In the genomic region with DNA sequence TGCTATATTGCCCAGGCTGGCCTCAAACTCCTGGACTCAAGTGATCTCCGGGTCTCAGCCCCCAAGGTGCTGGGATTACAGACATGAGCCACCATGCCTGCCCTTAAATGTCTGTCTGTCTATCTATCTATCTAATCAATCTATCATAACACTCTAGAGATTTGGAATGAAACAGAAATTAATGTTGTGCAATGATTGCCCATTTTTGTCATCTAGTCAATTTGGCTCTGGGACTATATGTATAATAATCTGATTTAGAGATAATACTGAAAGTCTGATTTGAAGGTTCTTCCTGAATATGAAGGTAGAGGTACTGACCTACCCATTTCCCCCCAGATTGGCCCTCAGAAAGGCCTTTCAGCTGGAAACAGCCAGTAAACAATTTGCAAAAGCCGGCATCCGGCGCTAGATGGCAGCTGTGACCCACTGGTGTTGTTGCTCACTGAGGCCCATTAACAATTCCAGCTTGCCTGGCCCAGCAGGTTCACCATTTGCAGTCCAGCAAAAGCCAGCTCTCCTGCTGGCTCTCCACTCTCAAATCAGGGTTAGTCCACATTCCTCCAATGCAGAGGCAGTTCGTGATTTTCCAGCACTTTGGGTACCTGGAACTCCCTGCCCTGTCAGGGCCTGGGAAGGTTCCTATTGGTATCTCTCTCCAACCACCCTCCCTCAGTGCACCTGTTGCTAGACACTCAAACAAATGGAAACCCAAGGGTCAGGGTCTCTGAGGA, we compare ENCODE assay signal across 8 cellular contexts. TPM values are rescaled to one million over a fixed set of nuclear protein-coding genes. Genes with fewer than 3 reads are reported as not detected.
A peak's percentile ranks its signal among the peaks of the same experiment; 100 is the strongest.
DNase-seq lines count a peak whose midpoint lies in the region; ATAC-seq and TF ChIP-seq lines count a peak whose summit lies in the region.

No MANE protein-coding gene starts in this region.

- H3K4me1 ChIP-seq in skeletal muscle tissue (ENCODE audit: control insufficient read depth in 3 of 3, insufficient read depth in 3 of 3, low read length in 3 of 3) = peaks cover 13 to 19% (median 19%) of the 10 kb centered on the region in 3 donors

- H3K27ac ChIP-seq in skeletal muscle tissue (ENCODE audit: low read depth, low read length) = peak overlapping the region; percentile 15

- ATAC-seq in GM19025 (IDR thresholded peaks at IDR 0.05; ENCODE audit: low read depth, unreplicated experiment) = peak; percentile 52
- ATAC-seq in GM21381 (IDR thresholded peaks at IDR 0.05; ENCODE audit: unreplicated experiment) = no peak

- TF ChIP-seq CTCF in NB4 (IDR thresholded peaks at IDR 0.05; ENCODE audit: low read depth, low read length) (peak; percentile 97), astrocyte of the spinal cord (IDR thresholded peaks at IDR 0.05; ENCODE audit: low read depth, low read length) (peak; percentile 88)

- peak overlapping the region in 2 of 3 donors; percentile 45 to 64 for H3K9ac ChIP-seq in skeletal muscle tissue (ENCODE audit: low read depth in 1 of 3, low read length in 3 of 3)

- peak; percentile 88 for DNase-seq in AG08395 (ENCODE audit: low spot score)
- peak; percentile 82 for DNase-seq in NB4 (ENCODE audit: low read depth)
- DNase-seq in T-helper 9 cell = peak; percentile 43
- DNase-seq in astrocyte of the spinal cord (ENCODE audit: low read depth, low spot score) = peak; percentile 75
- peak; percentile 15 to 93 (median 71) for DNase-seq in hypothalamus (lab: John Stamatoyannopoulos, UW)

- H3K27me3 ChIP-seq in skeletal muscle tissue (ENCODE audit: control insufficient read depth in 3 of 3, insufficient read depth in 3 of 3, low read length in 3 of 3) = no peaks in the 10 kb centered on the region

- H3K9me3 ChIP-seq in skeletal muscle tissue (ENCODE audit: control insufficient read depth in 3 of 3, low read length in 3 of 3) = no peaks in the 10 kb centered on the region

- H3K4me3 ChIP-seq in NB4 (ENCODE audit: low read depth, low read length) (no peak overlapping the region), astrocyte of the spinal cord (ENCODE audit: low read depth, low read length) (no peak overlapping the region), skeletal muscle tissue (ENCODE audit: low read length in 3 of 3) (no peak overlapping the region)

- in situ Hi-C loops in astrocyte of the spinal cord (cut with HindIII; ENCODE audit: low sequenced_read_pairs) = no loop called here

- H3K36me3 ChIP-seq in skeletal muscle tissue (ENCODE audit: control insufficient read depth in 3 of 3, insufficient read depth in 3 of 3, low read length in 3 of 3) = no peaks in the 10 kb centered on the region

- TF ChIP-seq POLR2A in NB4 (IDR thresholded peaks at IDR 0.05; ENCODE audit: extremely low read depth, insufficient read length) = no peak

RNA-seq across cellular contexts. Expression of a gene that starts 22.9 kb away (rescaled TPM):
- total RNA-seq in skeletal muscle tissue = 11.0 TPM

RNA-seq across cellular contexts. Expression of a gene that starts 30.3 kb away (rescaled TPM):
- total RNA-seq in skeletal muscle tissue = 15.7 TPM
